2 cellular contexts compared by ENCODE assay signal in the genomic region with DNA sequence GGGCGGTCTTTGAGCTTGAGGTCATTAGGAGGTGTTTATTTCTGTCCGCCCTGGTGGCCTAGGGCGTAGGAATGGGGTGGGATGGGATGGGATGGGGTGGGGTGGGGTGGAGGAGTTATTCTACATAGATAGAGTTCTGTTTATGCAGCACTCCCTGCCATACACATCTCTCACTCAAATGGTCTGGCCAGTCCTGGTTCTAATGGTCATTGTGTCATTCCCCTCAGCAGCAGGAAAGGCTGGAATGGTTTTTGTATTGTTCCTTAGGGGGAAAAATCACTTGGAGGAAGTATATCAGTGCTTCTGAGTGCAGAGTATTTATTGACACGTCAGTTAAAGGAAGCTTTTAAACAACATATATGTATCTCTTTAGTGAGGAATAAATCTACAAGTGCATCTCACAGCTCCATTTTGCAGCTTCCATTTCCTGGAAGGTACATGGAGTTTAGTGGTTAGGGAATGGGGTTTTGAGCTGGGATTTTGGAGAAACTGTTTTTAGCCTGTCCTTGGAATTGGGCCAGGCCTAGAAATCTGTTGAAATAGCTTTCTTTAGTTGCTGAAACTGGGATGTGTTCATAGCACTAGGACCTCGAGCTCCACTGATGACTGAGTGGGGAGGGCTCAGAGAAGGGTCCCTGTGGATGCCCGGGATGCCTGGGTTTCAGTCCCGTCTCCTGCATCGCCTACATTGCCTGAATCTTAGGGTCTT.
TF ChIP-seq lines count a peak whose summit lies in the region.

No MANE protein-coding gene starts in this region.

TF ChIP-seq in endothelial cell of umbilical vein, 7 proteins besides CTCF, POLR2A, EP300 and RAD21 (continued from another document):
- TF ChIP-seq GATA2 (IDR thresholded peaks at IDR 0.05; ENCODE audit: insufficient read depth, insufficient read length, low read depth, low read length): no peak

TF ChIP-seq in GM12891, 5 proteins besides CTCF, POLR2A, EP300 and RAD21 (continued from another document):
- TF ChIP-seq POLR2AphosphoS5 (IDR thresholded peaks at IDR 0.05; ENCODE audit: low read depth, low read length): no peak
- TF ChIP-seq PAX5 (IDR thresholded peaks at IDR 0.05; ENCODE audit: insufficient read depth, low read length, severe bottlenecking): no peak
